ENCODE assay signal across 17 cellular contexts in genomic region chr18:48621815-48622555, GRCh38.
DNase-seq lines count a peak whose midpoint lies in the region; ATAC-seq, FAIRE-seq and TF ChIP-seq lines count a peak whose summit lies in the region.
"Had no signal": no experiment of that assay in that cellular context is flagged by ENCODE, and none has a peak within 500 bp of the region (broad histone marks: within the 10 kb centered on the region; RNA-seq: fewer than 3 reads in every experiment).

No MANE protein-coding gene starts in this region.

- H3K27ac Mint-ChIP-seq in naive B cell: peak overlapping the region in 4 of 6 donors; percentile 21 to 82 (median 62)

- H3K4me2 ChIP-seq in GM12878 (ENCODE audit: control insufficient read depth, insufficient read depth): no peak overlapping the region

- whole genome bisulfite sequencing in GM12878 (ENCODE audit: insufficient coverage, insufficient replicate concordance, low lambda C conversion rate, missing lambda C conversion rate): 37% methylated on average over 11 of the region's 11 CpGs

- no peaks in the 10 kb centered on the region for H3K27me3 Mint-ChIP-seq in naive B cell

- H3K36me3 ChIP-seq in GM12878 (ENCODE audit: control insufficient read depth in 2 of 2, insufficient read depth in 2 of 2, low read length in 1 of 2): no peaks in the 10 kb centered on the region
- H3K36me3 ChIP-seq: BE2C, Peyer's patch, transverse colon had no signal

- no peaks in the 10 kb centered on the region for H4K20me1 ChIP-seq in GM12878 (ENCODE audit: control insufficient read depth, insufficient read depth)

- SMC1A ChIA-PET in GM12878 (lab: Charles Lee; ENCODE audit: uncharacterized antibody, unreplicated experiment): no interaction called here

- FAIRE-seq in GM12878 (lab: Jason Lieb, UNC): no peak
- FAIRE-seq: K562, TTC549 had no signal

- DNase-seq in AG04449 (ENCODE audit: low read depth, low spot score): no peak
- DNase-seq in GM12878 (ENCODE audit: low read depth, low spot score): no peak
- no peak for DNase-seq in naive B cell
- DNase-seq in erythroblast (lab: John Stamatoyannopoulos, UW): no peak
- DNase-seq in NCI-H1930 (lab: John Stamatoyannopoulos, UW): no peak
- DNase-seq in COR-L47 (lab: John Stamatoyannopoulos, UW): no peak
- no peak for DNase-seq in activated gamma-delta T cell treated with Interleukin-2 at 50 U/mL for 16 hours
- DNase-seq: BE2C; effector CD8-positive, alpha-beta T cell; GOT3; heart right ventricle; Peyer's patch; retina; transverse colon had no signal

- H3K9ac ChIP-seq in GM12878 (ENCODE audit: control insufficient read depth, insufficient read depth, low read length): no peak overlapping the region

- in situ Hi-C loops in GM12878 (cut with MboI): no loop called here

- TF ChIP-seq RAD21 in GM12878 (IDR thresholded peaks at IDR 0.05; ENCODE audit: insufficient read depth, low read depth, low read length): no peak

- no peaks in the 10 kb centered on the region for H3K27me3 ChIP-seq in GM12878 (replicated peaks in 1 of 2; ENCODE audit: control insufficient read depth in 2 of 2, insufficient read depth in 2 of 2, low read length in 1 of 2)
- H3K27me3 ChIP-seq: BE2C, heart right ventricle, Peyer's patch, transverse colon had no signal

- no peaks in the 10 kb centered on the region for H3K9me3 ChIP-seq in GM12878 (replicated peaks; ENCODE audit: control insufficient read depth, insufficient read depth, low read length)
- H3K9me3 ChIP-seq: BE2C, heart right ventricle, Peyer's patch, transverse colon had no signal

- peaks cover 0 to 3% of the 10 kb centered on the region in 2 donors for H3K36me3 Mint-ChIP-seq in naive B cell

- H3K79me2 ChIP-seq in GM12878 (ENCODE audit: control insufficient read depth, insufficient read depth, low read length): no peaks in the 10 kb centered on the region

- CTCF ChIA-PET in AG04449 (lab: Yijun Ruan, JAX): interaction anchor here (0.6 to 2.1 kb wide), 7 partner anchors 12 to 825 kb away, joined by 3 to 7 read pairs (median 4); no protein-coding TSS in a partner anchor
- CTCF ChIA-PET in GM12878 (lab: Yijun Ruan, JAX): interaction anchor here (0.6 kb wide), 1 partner anchor 351 kb away, joined by 3 read pairs; no protein-coding TSS in a partner anchor

- H3K9me3 Mint-ChIP-seq in naive B cell: no peaks in the 10 kb centered on the region

- intact Hi-C loops in GM12878 (cut with micrococcal nuclease; ENCODE audit: unreplicated experiment): no loop called here

- peak overlapping the region; percentile 35 for H3K4me3 ChIP-seq in AG04449 (ENCODE audit: low read depth, low read length)
- H3K4me3 ChIP-seq in GM12878: no peak overlapping the region
- H3K4me3 ChIP-seq: heart right ventricle, K562, Peyer's patch, transverse colon had no signal

- no TSS peak for BruUV-seq in GM12878 (replicated peaks; lab: Mats Ljungman, UMichigan)

- TF ChIP-seq CTCF in AG04449 (IDR thresholded peaks at IDR 0.05; ENCODE audit: insufficient read depth, low read length, missing control alignments) (no peak), GM12878 (IDR thresholded peaks at IDR 0.05 in 2 of 3, conservative IDR thresholded peaks at IDR 0.05 in 1 of 3; ENCODE audit: control insufficient read depth in 2 of 3, extremely low read depth in 1 of 3, insufficient read depth in 1 of 3, low read depth in 3 of 3, low read length in 3 of 3) (no peak)

- H2AFZ ChIP-seq in GM12878 (ENCODE audit: control insufficient read depth, low read depth, low read length): no peak overlapping the region

- ATAC-seq in HG02870 (IDR thresholded peaks at IDR 0.05; ENCODE audit: unreplicated experiment): peak; percentile 58
- ATAC-seq in GM12878: no peak
- no peak for ATAC-seq in naive B cell (ENCODE audit: low read depth in 2 of 2)
- ATAC-seq: K562 had no signal

- peaks cover 2 to 17% (median 8%) of the 10 kb centered on the region in 3 donors for H3K4me1 Mint-ChIP-seq in naive B cell

- POLR2A ChIA-PET in AG04449 (lab: Yijun Ruan, JAX) (interaction anchor here (0.9 to 2.5 kb wide), 3 partner anchors 18 to 21 kb away, joined by 3 to 8 read pairs (median 3); no protein-coding TSS in a partner anchor), GM12878 (lab: Charles Lee) (no interaction called here)

- H3K4me1 ChIP-seq in GM12878 (ENCODE audit: control insufficient read depth, insufficient read depth, low read length): peaks cover 14% of the 10 kb centered on the region
- H3K4me1 ChIP-seq: BE2C, Peyer's patch had no signal

- TF ChIP-seq EP300 in GM12878 (IDR thresholded peaks at IDR 0.05; ENCODE audit: borderline replicate concordance in 1 of 2, control insufficient read depth in 1 of 2, low read depth in 2 of 2, low read length in 2 of 2): no peak

- H3K4me3 Mint-ChIP-seq in naive B cell: no peak overlapping the region

- RAD21 ChIA-PET in GM12878 (lab: Charles Lee; ENCODE audit: unreplicated experiment): no interaction called here

- no peak overlapping the region for H3K27ac ChIP-seq in GM12878 (ENCODE audit: control insufficient read depth, insufficient read depth)
- H3K27ac ChIP-seq: Peyer's patch had no signal

- no peak for TF ChIP-seq POLR2A in GM12878 (IDR thresholded peaks at IDR 0.05; ENCODE audit: low read depth, low read length)
- TF ChIP-seq POLR2A in erythroblast (IDR thresholded peaks at IDR 0.05; ENCODE audit: low read length): no peak

TF ChIP-seq in GM12878, 131 proteins besides CTCF, POLR2A, EP300 and RAD21:
- TF ChIP-seq YY1 (IDR thresholded peaks at IDR 0.05; ENCODE audit: low read depth, low read length) (peak; percentile 84), RUNX3 (IDR thresholded peaks at IDR 0.05; ENCODE audit: low read length) (peak; percentile 87), TCF12 (IDR thresholded peaks at IDR 0.05; ENCODE audit: low read depth, low read length) (peak; percentile 87; the same call in 1 of the 2 replicates), KLF5 (IDR thresholded peaks at IDR 0.05; ENCODE audit: partially characterized antibody) (no peak), TCF3 (IDR thresholded peaks at IDR 0.05; ENCODE audit: borderline replicate concordance, insufficient read depth, low read depth, low read length) (peak; percentile 70; the same call in 1 of the 2 replicates), FOS (IDR thresholded peaks at IDR 0.05; ENCODE audit: borderline replicate concordance, extremely low read depth, insufficient read length) (no peak), EED (IDR thresholded peaks at IDR 0.05; ENCODE audit: low read depth) (peak; percentile 70; the same call in 1 of the 2 replicates)
